7 cellular contexts compared by ENCODE assay signal in the genomic region with DNA sequence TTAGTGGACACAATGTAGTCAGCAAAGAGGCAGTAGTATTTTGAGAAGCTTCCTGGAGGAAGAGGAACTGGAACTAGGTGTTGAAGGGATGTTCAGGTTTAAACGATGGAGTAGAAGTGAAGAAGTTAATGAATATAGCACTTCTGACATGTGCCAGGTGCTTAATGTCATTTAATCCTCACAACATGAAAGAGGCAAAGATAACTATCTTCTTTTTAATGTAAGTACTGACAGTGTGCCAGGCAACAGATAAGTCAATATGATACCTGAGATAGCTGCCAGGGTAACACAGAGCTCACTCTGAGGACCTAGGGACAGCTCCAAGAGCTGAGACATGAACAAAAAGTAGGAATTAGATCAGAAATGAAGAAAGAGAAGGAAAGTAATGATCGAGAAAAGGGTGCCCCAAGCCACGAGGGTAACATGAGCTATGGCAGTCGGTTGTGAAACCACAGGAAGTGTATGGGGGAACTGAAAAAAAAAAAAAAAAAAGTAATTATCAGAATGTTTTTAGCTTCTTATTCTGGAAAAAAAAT.
A peak's percentile ranks its signal among the peaks of the same experiment; 100 is the strongest.
DNase-seq lines count a peak whose midpoint lies in the region; ATAC-seq and TF ChIP-seq lines count a peak whose summit lies in the region.

No MANE protein-coding gene starts in this region.

- H3K4me1 ChIP-seq in vagina, result peaks cover 28% of the 10 kb centered on the region

- no peaks in the 10 kb centered on the region for H3K27me3 ChIP-seq in vagina

- H3K27ac ChIP-seq in vagina, result no peak overlapping the region

- no peak for TF ChIP-seq CTCF in vagina (IDR thresholded peaks at IDR 0.05)

- no peak overlapping the region for H3K4me3 ChIP-seq in vagina

- no peaks in the 10 kb centered on the region for H3K9me3 ChIP-seq in vagina

- ATAC-seq in GM18867 (IDR thresholded peaks at IDR 0.05; ENCODE audit: unreplicated experiment) (peak; percentile 82), HG02798 (IDR thresholded peaks at IDR 0.05; ENCODE audit: poor library complexity, unreplicated experiment) (peak; percentile 72)

- intact Hi-C loops in vagina (cut with DNase I), result no loop called here

- H3K36me3 ChIP-seq in vagina, result no peaks in the 10 kb centered on the region

- no peak for TF ChIP-seq POLR2A in vagina (IDR thresholded peaks at IDR 0.05)

- DNase-seq in NCI-H128 (lab: John Stamatoyannopoulos, UW; ENCODE audit: unreplicated experiment), result peak; percentile 41
- DNase-seq in iris pigment epithelial cell (ENCODE audit: low read depth), result peak; percentile 12
- no peak for DNase-seq in epidermal melanocyte (ENCODE audit: insufficient read length, low spot score)
- DNase-seq in A172 (ENCODE audit: low spot score), result no peak
- DNase-seq in vagina (ENCODE audit: extremely low spot score in 2 of 2), result no peak

Comparison
In these comparisons a context has a peak if more than half of its experiments do, and no peak if none do; other contexts are left out.
1. DNase-seq: peak in NCI-H128 (single experiment) and iris pigment epithelial cell (single experiment); none in epidermal melanocyte (single experiment), A172 (single experiment) and vagina (0 of 2).